28 cellular contexts compared by ENCODE assay signal in genomic region chr5:95912029-95912428, GRCh38. TPM values are rescaled to one million over a fixed set of nuclear protein-coding genes. Genes with fewer than 3 reads are reported as not detected.
A peak's percentile ranks its signal among the peaks of the same experiment; 100 is the strongest.
DNase-seq lines count a peak whose midpoint lies in the region; ATAC-seq and TF ChIP-seq lines count a peak whose summit lies in the region.
"Had no signal": no experiment of that assay in that cellular context is flagged by ENCODE, and none has a peak within 500 bp of the region (broad histone marks: within the 10 kb centered on the region; RNA-seq: fewer than 3 reads in every experiment).

No MANE protein-coding gene starts in this region.

- TF ChIP-seq CTCF in HFFc6 (IDR thresholded peaks at IDR 0.05) (no peak), right lobe of liver (IDR thresholded peaks at IDR 0.05) (no peak)

- no peaks in the 10 kb centered on the region for H3K27me3 ChIP-seq in right lobe of liver
- no peaks in the 10 kb centered on the region for H3K27me3 ChIP-seq in subcutaneous abdominal adipose tissue (ENCODE audit: control insufficient read depth in 5 of 5, insufficient read depth in 4 of 5, low read length in 5 of 5)

- H3K4me1 ChIP-seq in right lobe of liver: peaks cover 0 to 38% (median 6%) of the 10 kb centered on the region in 4 donors
- H3K4me1 ChIP-seq in subcutaneous abdominal adipose tissue (ENCODE audit: control insufficient read depth in 5 of 5, insufficient read depth in 5 of 5, low read length in 5 of 5): peaks cover 2 to 38% (median 28%) of the 10 kb centered on the region in 5 donors

- H3K9ac ChIP-seq in subcutaneous abdominal adipose tissue (ENCODE audit: low read length in 5 of 5): no peak overlapping the region

- peak overlapping the region; percentile 46; the same call in 1 of the 2 replicates for H3K4me3 Mint-ChIP-seq in HFFc6
- no peak overlapping the region for H3K4me3 Mint-ChIP-seq in T-helper 17 cell
- H3K4me3 Mint-ChIP-seq: CD8-positive, alpha-beta T cell; GM23338 had no signal

- H3K9me3 ChIP-seq in T-helper 17 cell (ENCODE audit: control insufficient read depth, low read length, poor library complexity, severe bottlenecking) (no peaks in the 10 kb centered on the region), right lobe of liver (no peaks in the 10 kb centered on the region), subcutaneous abdominal adipose tissue (ENCODE audit: control insufficient read depth in 5 of 5, low read length in 5 of 5) (no peaks in the 10 kb centered on the region)
- H3K9me3 ChIP-seq: Caco-2, HAP-1 had no signal

- H3K27me3 Mint-ChIP-seq in HFFc6 (ENCODE audit: insufficient read depth) (peaks cover 48% of the 10 kb centered on the region), T-helper 17 cell (no peaks in the 10 kb centered on the region)

- H3K9me3 Mint-ChIP-seq in HFFc6: peaks cover 5% of the 10 kb centered on the region; the same call in 1 of the 2 replicates
- H3K9me3 Mint-ChIP-seq: CD8-positive, alpha-beta T cell; GM23338 had no signal

- intact Hi-C loops in right lobe of liver (cut with DNase I): no loop called here

- WGBS in right lobe of liver (ENCODE audit: insufficient coverage, low coverage, low lambda C conversion rate, missing lambda C conversion rate): 47% methylated on average over 2 of the region's 2 CpGs

- peaks cover 80% of the 10 kb centered on the region for H3K36me3 Mint-ChIP-seq in HFFc6 (ENCODE audit: low read depth)
- peaks cover 12% of the 10 kb centered on the region for H3K36me3 Mint-ChIP-seq in T-helper 17 cell (ENCODE audit: low read depth)

- no peak for TF ChIP-seq POLR2A in right lobe of liver (IDR thresholded peaks at IDR 0.05)

- ATAC-seq in T-helper 17 cell (no peak), right lobe of liver (peak in 3 of 4 donors; percentile 9 to 48 (median 43))
- ATAC-seq: CD8-positive, alpha-beta T cell; GM12878; GM23338; K562; Panc1 had no signal

- H3K27ac ChIP-seq in right lobe of liver (peak overlapping the region in 1 of 3 donors; percentile 43), subcutaneous abdominal adipose tissue (ENCODE audit: low read depth, low read length) (peak overlapping the region; percentile 10)
- H3K27ac ChIP-seq: RWPE1 had no signal

- DNase-seq in HFFc6 (no peak), T-helper 17 cell (no peak), right lobe of liver (no peak), globus pallidus (ENCODE audit: low spot score) (no peak), CD1c-positive myeloid dendritic cell (ENCODE audit: extremely low spot score) (no peak), germinal center (ENCODE audit: low spot score) (no peak)
- DNase-seq: C1 segment of cervical spinal cord; Caco-2; CD8-positive, alpha-beta T cell; DMS 273 treated with DMSO at 0.1 percent for 48 hours; DMS79; EL; GDM1; Kasumi-1; NCI-H1417; NCI-H1694; NCI-H2029 treated with DMSO at 0.1 percent for 48 hours; NCI-H446 treated with DMSO at 0.1 percent for 48 hours; NCI-H526; NCI-H82; SHP77 had no signal

- H3K36me3 ChIP-seq in right lobe of liver (peaks cover 0 to 14% (median 0%) of the 10 kb centered on the region in 4 donors), subcutaneous abdominal adipose tissue (ENCODE audit: control insufficient read depth in 5 of 5, insufficient read depth in 5 of 5, low read length in 5 of 5) (peaks cover 0 to 11% (median 4%) of the 10 kb centered on the region in 5 donors)
- H3K36me3 ChIP-seq: HAP-1 had no signal

- H3K27ac Mint-ChIP-seq in HFFc6: peak overlapping the region; percentile 71
- H3K27ac Mint-ChIP-seq in T-helper 17 cell: peak overlapping the region; percentile 71
- H3K27ac Mint-ChIP-seq: CD8-positive, alpha-beta T cell had no signal

- H3K4me3 ChIP-seq in right lobe of liver (no peak overlapping the region), subcutaneous abdominal adipose tissue (ENCODE audit: low read depth in 1 of 5, low read length in 5 of 5) (no peak overlapping the region)
- H3K4me3 ChIP-seq: GM12878, GM23338, HAP-1, K562 had no signal

- H3K4me1 Mint-ChIP-seq in HFFc6 (ENCODE audit: low read depth) (peaks cover 87% of the 10 kb centered on the region), T-helper 17 cell (peaks cover 13% of the 10 kb centered on the region)

RNA-seq across cellular contexts. Expression of gene ELL2, which starts 49.6 kb away (rescaled TPM):
- total RNA-seq in HFFc6 (2021; fragmentation: NEBNext Ultra II Directional; extraction: Animal tissue kit (Norgen Biotek cat#: 25700)): 100 to 1,000 TPM; 346 to 505 (median 380) TPM
- total RNA-seq in T-helper 17 cell: 10 to 100 TPM; 59.8 to 80.7 TPM
- total RNA-seq in right lobe of liver: 10 to 100 TPM; 74.3 to 96.4 (median 84.5) TPM
